8 cellular contexts compared by ENCODE assay signal in the genomic region with DNA sequence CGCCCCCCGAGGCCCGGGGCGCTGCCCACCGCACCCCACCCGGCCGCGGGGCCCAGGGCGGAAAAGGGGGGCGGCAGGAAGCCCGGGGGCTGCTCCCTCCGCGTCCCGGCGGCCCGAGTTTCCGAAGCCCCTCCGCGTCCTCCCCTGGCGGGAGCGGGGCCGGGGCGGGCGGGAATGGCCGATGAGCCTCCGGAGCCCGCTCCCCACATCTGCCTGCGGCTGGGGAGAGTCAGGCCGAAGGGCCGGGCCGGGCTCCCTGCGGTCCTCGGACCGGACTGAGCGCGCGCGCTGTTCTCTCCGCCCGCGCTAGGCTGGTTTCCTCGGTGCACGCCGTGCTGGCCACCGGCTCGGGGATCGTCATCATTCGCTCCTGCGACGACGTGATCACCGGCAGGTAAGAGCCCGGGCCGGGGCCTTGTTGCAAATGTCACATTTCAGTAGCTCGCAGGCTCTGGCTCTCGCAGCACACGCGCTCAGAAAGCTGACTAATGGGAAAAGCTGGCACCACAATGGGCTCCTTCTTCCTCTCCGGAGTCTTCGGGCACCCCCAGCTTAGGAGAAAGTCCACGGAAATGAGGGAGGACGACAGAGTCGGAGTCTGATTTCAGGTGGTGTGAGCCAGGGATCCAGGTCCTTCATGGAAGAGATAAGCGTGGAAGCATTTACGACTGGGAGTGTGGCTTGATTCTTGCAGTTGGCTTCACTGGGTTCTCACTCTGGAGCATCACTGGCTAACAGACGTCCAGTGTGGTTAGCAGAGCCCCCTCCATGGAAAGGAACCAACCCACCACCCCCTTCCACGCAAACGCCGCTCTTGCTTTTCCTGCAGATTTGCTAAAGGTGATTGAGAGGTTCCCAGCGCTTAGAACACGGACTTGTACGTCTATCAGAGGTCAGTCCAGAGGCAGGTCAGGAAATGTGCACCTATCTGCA. TPM values are rescaled to one million over a fixed set of nuclear protein-coding genes. Genes with fewer than 3 reads are reported as not detected.
A peak's percentile ranks its signal among the peaks of the same experiment; 100 is the strongest.
DNase-seq lines count a peak whose midpoint lies in the region; ATAC-seq and TF ChIP-seq lines count a peak whose summit lies in the region.

No MANE protein-coding gene starts in this region.

- H3K27ac ChIP-seq in CD8-positive, alpha-beta T cell (ENCODE audit: low read depth, low read length), result no peak overlapping the region
- peak overlapping the region; percentile 87 for H3K27ac ChIP-seq in vagina

- intact Hi-C loops in CD8-positive, alpha-beta T cell (cut with DNase I, micrococcal nuclease), result loop anchor here (1.0 to 2.0 kb wide), 3 partner anchors 18 to 20 kb away; a partner anchor contains a TSS
- intact Hi-C loops in vagina (cut with DNase I), result no loop called here

- no peaks in the 10 kb centered on the region for H3K36me3 ChIP-seq in CD8-positive, alpha-beta T cell (ENCODE audit: insufficient read depth, low read length)
- no peaks in the 10 kb centered on the region for H3K36me3 ChIP-seq in vagina

- no peak for TF ChIP-seq CTCF in CD8-positive, alpha-beta T cell (IDR thresholded peaks at IDR 0.05)
- TF ChIP-seq CTCF in fibroblast of villous mesenchyme (IDR thresholded peaks at IDR 0.05; ENCODE audit: insufficient read depth, low read depth, low read length) (no peak), neural crest cell (conservative IDR thresholded peaks at IDR 0.05) (no peak), vagina (IDR thresholded peaks at IDR 0.05) (no peak)

- H3K36me3 Mint-ChIP-seq in CD8-positive, alpha-beta T cell, result no peaks in the 10 kb centered on the region
- no peaks in the 10 kb centered on the region for H3K36me3 Mint-ChIP-seq in activated T-cell treated with anti-CD3 and anti-CD28 coated beads, Interleukin-2, amount 50 U/mL, for 4 hours (ENCODE audit: insufficient read depth)
- peaks cover 17% of the 10 kb centered on the region for H3K36me3 Mint-ChIP-seq in neural crest cell (ENCODE audit: low read depth)

- peak; percentile 43 for ATAC-seq in CD8-positive, alpha-beta T cell
- peak; percentile 40 for ATAC-seq in GM21390 (IDR thresholded peaks at IDR 0.05; ENCODE audit: unreplicated experiment)
- ATAC-seq in activated T-cell treated with anti-CD3 and anti-CD28 coated beads, Interleukin-2, amount 50 U/mL, for 4 hours, result peak; percentile 52 to 57

- H3K27ac Mint-ChIP-seq in CD8-positive, alpha-beta T cell, result peak overlapping the region; percentile 57
- H3K27ac Mint-ChIP-seq in neural crest cell (ENCODE audit: unreplicated experiment), result peak overlapping the region; percentile 57

- no peak for TF ChIP-seq POLR2A in vagina (IDR thresholded peaks at IDR 0.05)

- peak overlapping the region; percentile 34 for H3K4me3 ChIP-seq in CD8-positive, alpha-beta T cell (ENCODE audit: low read depth, low read length)
- peak overlapping the region; percentile 75 for H3K4me3 ChIP-seq in fibroblast of villous mesenchyme (ENCODE audit: low read depth, low read length)
- H3K4me3 ChIP-seq in vagina, result peak overlapping the region; percentile 66 to 80

- DNase-seq in CD8-positive, alpha-beta T cell, result peak in 4 of 7 experiments; percentile 16 to 57 (median 38)
- DNase-seq in M059J (ENCODE audit: low read depth), result peak; percentile 59
- peak; percentile 40 for DNase-seq in activated T-cell treated with anti-CD3 and anti-CD28 coated beads, Interleukin-2, amount 50 U/mL, for 4 hours
- peak; percentile 26 for DNase-seq in fibroblast of villous mesenchyme (ENCODE audit: low read depth)
- peak; percentile 28 for DNase-seq in neural crest cell (ENCODE audit: low read depth, low spot score)
- DNase-seq in vagina (ENCODE audit: extremely low spot score in 2 of 2), result no peak
- DNase-seq in NCI-H446 (lab: John Stamatoyannopoulos, UW), result no peak

- peaks cover 11% of the 10 kb centered on the region for H3K4me1 Mint-ChIP-seq in CD8-positive, alpha-beta T cell (ENCODE audit: low read depth)
- peaks cover 11% of the 10 kb centered on the region for H3K4me1 Mint-ChIP-seq in activated T-cell treated with anti-CD3 and anti-CD28 coated beads, Interleukin-2, amount 50 U/mL, for 4 hours (ENCODE audit: low read depth)
- peaks cover 29% of the 10 kb centered on the region for H3K4me1 Mint-ChIP-seq in neural crest cell

- no peaks in the 10 kb centered on the region for H3K27me3 Mint-ChIP-seq in CD8-positive, alpha-beta T cell (ENCODE audit: low read depth)
- H3K27me3 Mint-ChIP-seq in activated T-cell treated with anti-CD3 and anti-CD28 coated beads, Interleukin-2, amount 50 U/mL, for 4 hours (ENCODE audit: low read depth), result peaks cover 7% of the 10 kb centered on the region
- H3K27me3 Mint-ChIP-seq in neural crest cell (ENCODE audit: low read depth), result peaks cover 21% of the 10 kb centered on the region

- H3K4me1 ChIP-seq in CD8-positive, alpha-beta T cell (ENCODE audit: insufficient read depth, low read length), result peaks cover 7% of the 10 kb centered on the region
- peaks cover 48% of the 10 kb centered on the region for H3K4me1 ChIP-seq in vagina

- no peaks in the 10 kb centered on the region for H3K27me3 ChIP-seq in CD8-positive, alpha-beta T cell (ENCODE audit: insufficient read depth, low read length)
- no peaks in the 10 kb centered on the region for H3K27me3 ChIP-seq in vagina

- H3K9me3 Mint-ChIP-seq in CD8-positive, alpha-beta T cell, result no peaks in the 10 kb centered on the region
- H3K9me3 Mint-ChIP-seq in activated T-cell treated with anti-CD3 and anti-CD28 coated beads, Interleukin-2, amount 50 U/mL, for 4 hours, result no peaks in the 10 kb centered on the region
- H3K9me3 Mint-ChIP-seq in neural crest cell, result no peaks in the 10 kb centered on the region

- POLR2A ChIA-PET in CD8-positive, alpha-beta T cell (lab: Charles Lee), result interaction anchor here (0.6 to 1.2 kb wide), 2 partner anchors 18 to 247 kb away, joined by 3 to 4 read pairs; a partner anchor contains a TSS

- CTCF ChIA-PET in CD8-positive, alpha-beta T cell (lab: Charles Lee), result no interaction called here

- H3K4me3 Mint-ChIP-seq in CD8-positive, alpha-beta T cell, result peak overlapping the region; percentile 87
- H3K4me3 Mint-ChIP-seq in activated T-cell treated with anti-CD3 and anti-CD28 coated beads, Interleukin-2, amount 50 U/mL, for 4 hours, result peak overlapping the region; percentile 84
- peak overlapping the region; percentile 98 for H3K4me3 Mint-ChIP-seq in neural crest cell

- no peaks in the 10 kb centered on the region for H3K9me3 ChIP-seq in CD8-positive, alpha-beta T cell (ENCODE audit: low read length)
- no peaks in the 10 kb centered on the region for H3K9me3 ChIP-seq in vagina

RNA-seq across cellular contexts. Expression of a gene that starts 0.7 kb away (rescaled TPM):
- 1 to 10 TPM; 1.5 to 3.2 TPM for total RNA-seq in CD8-positive, alpha-beta T cell
- total RNA-seq in M059J (2014; rRNA removed; shearing (Covaris generic)), result 32.8 and 37.1 TPM in 2 replicates
- 10 to 100 TPM in 1 of 3 donors, 1 to 10 TPM in 2; 7.0 to 11.5 (median 7.6) TPM for total RNA-seq in activated T-cell treated with anti-CD3 and anti-CD28 coated beads, Interleukin-2, amount 50 U/mL, for 4 hours
- 24.5 and 32.4 TPM in 2 replicates for total RNA-seq in fibroblast of villous mesenchyme
- total RNA-seq in neural crest cell, result 20.9 and 22.5 TPM in 2 replicates
- 18.7 TPM for total RNA-seq in vagina

RNA-seq across cellular contexts. Expression of a gene that starts 18.4 kb away (rescaled TPM):
- total RNA-seq in CD8-positive, alpha-beta T cell, result 10 to 100 TPM; 49.3 to 51.5 TPM
- 6.7 and 10.1 TPM in 2 replicates for total RNA-seq in M059J (2014; rRNA removed; shearing (Covaris generic))
- total RNA-seq in activated T-cell treated with anti-CD3 and anti-CD28 coated beads, Interleukin-2, amount 50 U/mL, for 4 hours, result 10 to 100 TPM; 65.3 to 72.2 (median 71.4) TPM
- total RNA-seq in fibroblast of villous mesenchyme (18.7 and 22.0 TPM in 2 replicates), neural crest cell (67.2 and 68.8 TPM in 2 replicates), vagina (44.0 TPM)

RNA-seq across cellular contexts. Expression of a gene that starts 19.0 kb away (rescaled TPM):
- 10 to 100 TPM; 19.1 to 19.2 TPM for total RNA-seq in CD8-positive, alpha-beta T cell
- 6.7 and 13.4 TPM in 2 replicates for total RNA-seq in M059J (2014; rRNA removed; shearing (Covaris generic))
- total RNA-seq in activated T-cell treated with anti-CD3 and anti-CD28 coated beads, Interleukin-2, amount 50 U/mL, for 4 hours, result 10 to 100 TPM; 71.6 to 86.8 (median 79.5) TPM
- total RNA-seq in fibroblast of villous mesenchyme (9.3 and 11.7 TPM in 2 replicates), neural crest cell (36.1 and 37.3 TPM in 2 replicates), vagina (22.3 TPM)

RNA-seq across cellular contexts. Expression of a gene that starts 49.0 kb away (rescaled TPM):
- 10 to 100 TPM; 80.7 to 86.2 TPM for total RNA-seq in CD8-positive, alpha-beta T cell
- 84.3 and 116 TPM in 2 replicates for total RNA-seq in M059J (2014; rRNA removed; shearing (Covaris generic))
- total RNA-seq in activated T-cell treated with anti-CD3 and anti-CD28 coated beads, Interleukin-2, amount 50 U/mL, for 4 hours, result 10 to 100 TPM; 63.7 to 71.9 (median 69.7) TPM
- total RNA-seq in fibroblast of villous mesenchyme (31.2 and 40.2 TPM in 2 replicates), neural crest cell (114 and 124 TPM in 2 replicates), vagina (36.8 TPM)

RNA-seq across cellular contexts. Expression of a gene that starts 49.1 kb away (rescaled TPM):
- 10 to 100 TPM; 47.4 to 49.7 TPM for total RNA-seq in CD8-positive, alpha-beta T cell
- 12.1 and 19.2 TPM in 2 replicates for total RNA-seq in M059J (2014; rRNA removed; shearing (Covaris generic))
- 10 to 100 TPM; 42.3 to 46.9 (median 44.4) TPM for total RNA-seq in activated T-cell treated with anti-CD3 and anti-CD28 coated beads, Interleukin-2, amount 50 U/mL, for 4 hours
- total RNA-seq in fibroblast of villous mesenchyme (10.8 and 17.4 TPM in 2 replicates), neural crest cell (21.2 and 22.2 TPM in 2 replicates), vagina (3.7 TPM)

Comparison
In these comparisons a context has a peak if more than half of its experiments do, and no peak if none do; other contexts are left out.
1. DNase-seq: peak in CD8-positive, alpha-beta T cell (4 of 7), M059J (single experiment), activated T-cell treated with anti-CD3 and anti-CD28 coated beads, Interleukin-2, amount 50 U/mL, for 4 hours (single experiment), fibroblast of villous mesenchyme (single experiment) and neural crest cell (single experiment); none in vagina (0 of 2) and NCI-H446 (0 of 2).
2. Peak in every context shown above with its lines, with median percentiles within 50 percentile points of each other: ATAC-seq, H3K4me3 ChIP-seq and H3K4me3 Mint-ChIP-seq.